In the genomic region with DNA sequence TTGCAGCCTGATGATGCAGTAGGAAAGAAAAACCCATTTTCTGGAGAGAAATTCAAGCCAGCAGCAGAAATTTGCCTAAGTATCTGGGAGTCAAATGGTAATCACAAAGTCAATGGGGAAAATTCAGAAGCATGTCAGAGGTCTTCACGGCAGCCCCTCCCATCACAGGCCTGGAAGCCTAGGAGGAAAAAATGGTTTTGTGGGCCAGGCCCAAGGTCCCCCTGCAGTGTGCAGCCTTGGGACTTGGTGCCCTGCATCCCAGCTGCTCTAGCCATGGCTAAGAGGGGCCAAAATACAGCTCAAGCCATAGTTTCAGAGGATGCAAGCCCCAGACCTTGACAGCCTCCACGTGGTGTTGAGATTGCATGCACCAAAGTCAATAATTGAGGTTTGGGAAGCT, we compare ENCODE assay signal across 31 cellular contexts.
DNase-seq lines count a peak whose midpoint lies in the region; ATAC-seq, FAIRE-seq and TF ChIP-seq lines count a peak whose summit lies in the region.
"Had no signal": no experiment of that assay in that cellular context is flagged by ENCODE, and none has a peak within 500 bp of the region (broad histone marks: within the 10 kb centered on the region; RNA-seq: fewer than 3 reads in every experiment).

No MANE protein-coding gene starts in this region.

- ATAC-seq in A549 = no peak
- ATAC-seq in GM18870 (IDR thresholded peaks at IDR 0.05; ENCODE audit: unreplicated experiment) = no peak
- ATAC-seq: CD8-positive, alpha-beta T cell had no signal

- H3K36me3 ChIP-seq in HEK293 (ENCODE audit: control insufficient read depth in 2 of 2, insufficient read depth in 1 of 2, low read length in 2 of 2) = no peaks in the 10 kb centered on the region
- H3K36me3 ChIP-seq: BE2C, BLaER1 had no signal

- TF ChIP-seq CTCF in A549 (IDR thresholded peaks at IDR 0.05) (no peak), AG09309 (IDR thresholded peaks at IDR 0.05; ENCODE audit: control insufficient read depth, insufficient read depth, low read depth, low read length, missing control alignments) (peak; percentile 1), HEK293 (tag by site-specific recombination; IDR thresholded peaks at IDR 0.05) (no peak)

- H3K9me3 ChIP-seq in A549 (peaks cover 13% of the 10 kb centered on the region; the same call in 2 of the 3 replicates), HEK293 (ENCODE audit: control insufficient read depth, insufficient read depth, low read depth, low read length) (no peaks in the 10 kb centered on the region)
- H3K9me3 ChIP-seq: Caco-2 had no signal

- TF ChIP-seq RAD21 in A549 (conservative IDR thresholded peaks at IDR 0.05 in 1 of 2, IDR thresholded peaks at IDR 0.05 in 1 of 2) = no peak

- H3K4me3 ChIP-seq in A549 = no peak overlapping the region
- H3K4me3 ChIP-seq in AG09309 (ENCODE audit: control insufficient read depth, low read depth, low read length) = no peak overlapping the region
- no peak overlapping the region for H3K4me3 ChIP-seq in HEK293 (ENCODE audit: low read depth, low read length)
- H3K4me3 ChIP-seq: BLaER1 had no signal

- no peak overlapping the region for H3K27ac ChIP-seq in A549
- H3K27ac ChIP-seq in HEK293 (ENCODE audit: extremely low read depth, low read depth, low read length) = no peak overlapping the region
- H3K27ac ChIP-seq: 22Rv1; BLaER1; BLaER1 treated with 17β-estradiol and CSF1 and Interleukin-3, amounts not matched to agents 10 nM and 100 nM; C4-2B had no signal

- no peak for DNase-seq in A549 (ENCODE audit: low read depth in 1 of 2, low spot score in 1 of 2)
- DNase-seq in AG09309 (ENCODE audit: low read depth) = no peak
- no peak for DNase-seq in KG1 (lab: John Stamatoyannopoulos, UW)
- no peak for DNase-seq in GM19239 (ENCODE audit: insufficient read length, low spot score)
- DNase-seq: 8988T; ACHN; AML-193; BE2C; C1 segment of cervical spinal cord; Caco-2; Calu3; CD4-positive, alpha-beta memory T cell; CD4-positive, alpha-beta T cell; CD4-positive, CD25-positive, alpha-beta regulatory T cell; CD8-positive, alpha-beta memory T cell; CD8-positive, alpha-beta T cell; COR-L47; DMS 273 treated with DMSO at 0.1 percent for 48 hours; DMS153; DMS79; DMS79 treated with DMSO at 0.1 percent for 48 hours; DND-41; EL had no signal

- FAIRE-seq in A549 (lab: Jason Lieb, UNC) = no peak
- FAIRE-seq in GM19239 (lab: Jason Lieb, UNC) = no peak
- FAIRE-seq: A204.1, D721Med had no signal

- POLR2A ChIA-PET in A549 (lab: Yijun Ruan, JAX) (no interaction called here), HEK293 (lab: Yijun Ruan, JAX) (no interaction called here)

- CTCF ChIA-PET in A549 (lab: Yijun Ruan, JAX) (no interaction called here), HEK293 (lab: Yijun Ruan, JAX) (no interaction called here)

- TF ChIP-seq EP300 in A549 (IDR thresholded peaks at IDR 0.05) = no peak

- 46% methylated on average over 2 of the region's 2 CpGs for WGBS in A549 (ENCODE audit: missing lambda C conversion rate)

- no peak overlapping the region for H3K4me2 ChIP-seq in A549
- H3K4me2 ChIP-seq: BLaER1; BLaER1 treated with 17β-estradiol and CSF1 and Interleukin-3, amounts not matched to agents 10 nM and 100 nM had no signal

- H3K4me1 ChIP-seq in A549 (no peaks in the 10 kb centered on the region), HEK293 (ENCODE audit: control insufficient read depth, insufficient read depth, low read length) (no peaks in the 10 kb centered on the region)
- H3K4me1 ChIP-seq: BE2C; BLaER1; BLaER1 treated with 17β-estradiol and CSF1 and Interleukin-3, amounts not matched to agents 10 nM and 100 nM; Caco-2 had no signal

- no peak for TF ChIP-seq POLR2A in A549 (IDR thresholded peaks at IDR 0.05; ENCODE audit: low read length)

TF ChIP-seq in A549, 52 proteins besides CTCF, POLR2A, EP300 and RAD21:
- no peak for TF ChIP-seq ZSCAN20 (CRISPR knock-in tag; IDR thresholded peaks at IDR 0.05)
- TF ChIP-seq, protein P1, sequence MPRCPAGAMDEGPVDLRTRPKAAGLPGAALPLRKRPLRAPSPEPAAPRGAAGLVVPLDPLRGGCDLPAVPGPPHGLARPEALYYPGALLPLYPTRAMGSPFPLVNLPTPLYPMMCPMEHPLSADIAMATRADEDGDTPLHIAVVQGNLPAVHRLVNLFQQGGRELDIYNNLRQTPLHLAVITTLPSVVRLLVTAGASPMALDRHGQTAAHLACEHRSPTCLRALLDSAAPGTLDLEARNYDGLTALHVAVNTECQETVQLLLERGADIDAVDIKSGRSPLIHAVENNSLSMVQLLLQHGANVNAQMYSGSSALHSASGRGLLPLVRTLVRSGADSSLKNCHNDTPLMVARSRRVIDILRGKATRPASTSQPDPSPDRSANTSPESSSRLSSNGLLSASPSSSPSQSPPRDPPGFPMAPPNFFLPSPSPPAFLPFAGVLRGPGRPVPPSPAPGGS (IDR thresholded peaks at IDR 0.05) = no peak
- no peak for TF ChIP-seq ZC3H11A (IDR thresholded peaks at IDR 0.05)
- TF ChIP-seq ZFP36 (IDR thresholded peaks at IDR 0.05; ENCODE audit: borderline replicate concordance, partially characterized antibody) = peak; percentile 61

TF ChIP-seq in HEK293, 187 proteins besides CTCF, POLR2A, EP300 and RAD21:
- TF ChIP-seq, protein P2, sequence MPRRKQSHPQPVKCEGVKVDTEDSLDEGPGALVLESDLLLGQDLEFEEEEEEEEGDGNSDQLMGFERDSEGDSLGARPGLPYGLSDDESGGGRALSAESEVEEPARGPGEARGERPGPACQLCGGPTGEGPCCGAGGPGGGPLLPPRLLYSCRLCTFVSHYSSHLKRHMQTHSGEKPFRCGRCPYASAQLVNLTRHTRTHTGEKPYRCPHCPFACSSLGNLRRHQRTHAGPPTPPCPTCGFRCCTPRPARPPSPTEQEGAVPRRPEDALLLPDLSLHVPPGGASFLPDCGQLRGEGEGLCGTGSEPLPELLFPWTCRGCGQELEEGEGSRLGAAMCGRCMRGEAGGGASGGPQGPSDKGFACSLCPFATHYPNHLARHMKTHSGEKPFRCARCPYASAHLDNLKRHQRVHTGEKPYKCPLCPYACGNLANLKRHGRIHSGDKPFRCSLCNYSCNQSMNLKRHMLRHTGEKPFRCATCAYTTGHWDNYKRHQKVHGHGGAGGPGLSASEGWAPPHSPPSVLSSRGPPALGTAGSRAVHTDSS (tag by site-specific recombination; IDR thresholded peaks at IDR 0.05) = no peak
- TF ChIP-seq ZNF549 (tag by site-specific recombination; IDR thresholded peaks at IDR 0.05) = no peak
- no peak for TF ChIP-seq KLF8 (tag by site-specific recombination; IDR thresholded peaks at IDR 0.05)
- peak; percentile 72 for TF ChIP-seq ZNF585B (tag by site-specific recombination; IDR thresholded peaks at IDR 0.05)
